In the genomic region with DNA sequence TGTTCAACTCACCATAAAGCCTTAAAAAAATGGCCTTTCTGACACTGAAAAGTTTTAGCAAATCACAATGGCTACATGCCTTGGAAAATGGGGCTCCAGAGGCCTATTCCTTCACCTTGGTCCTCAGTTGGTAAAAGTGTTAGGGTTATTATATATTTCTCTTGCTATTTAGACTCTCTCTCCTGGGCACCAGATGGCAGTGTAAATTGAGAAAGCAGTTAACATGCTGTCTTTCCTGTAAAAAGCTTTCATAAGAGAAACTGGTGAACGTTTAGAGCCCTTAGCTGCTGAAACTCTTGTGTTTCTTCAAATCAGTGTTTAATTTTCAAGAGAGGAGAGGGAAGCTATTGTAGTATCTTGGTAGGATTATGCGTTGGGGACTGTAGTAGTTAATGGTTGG, we compare ENCODE assay signal across 11 cellular contexts.
A peak's percentile ranks its signal among the peaks of the same experiment; 100 is the strongest.
DNase-seq lines count a peak whose midpoint lies in the region; ATAC-seq and TF ChIP-seq lines count a peak whose summit lies in the region.
"Had no signal": no experiment of that assay in that cellular context is flagged by ENCODE, and none has a peak within 500 bp of the region (broad histone marks: within the 10 kb centered on the region; RNA-seq: fewer than 3 reads in every experiment).

No MANE protein-coding gene starts in this region.

- POLR2A ChIA-PET in PC-3 (lab: Charles Lee; ENCODE audit: unreplicated experiment) = no interaction called here

- intact Hi-C loops in Right ventricle myocardium inferior (cut with DNase I) (no loop called here), PC-3 (cut with micrococcal nuclease) (loop anchor here (10.0 kb wide), 1 partner anchor 1607 kb away; no protein-coding TSS in a partner anchor), heart left ventricle (cut with DNase I) (no loop called here)

- peak; percentile 11 for TF ChIP-seq CTCF in cardiac muscle cell (IDR thresholded peaks at IDR 0.05; ENCODE audit: low read depth, low read length)
- TF ChIP-seq CTCF in PC-3 (conservative IDR thresholded peaks at IDR 0.05; ENCODE audit: low read depth, low read length) = peak; percentile 57
- no peak for TF ChIP-seq CTCF in heart left ventricle (IDR thresholded peaks at IDR 0.05)

- no peak overlapping the region for H2AFZ ChIP-seq in PC-3 (ENCODE audit: low read length)

- no peaks in the 10 kb centered on the region for H3K9me3 ChIP-seq in cardiac muscle cell (ENCODE audit: low read depth)
- no peaks in the 10 kb centered on the region for H3K9me3 ChIP-seq in PC-3 (ENCODE audit: low read length)
- no peaks in the 10 kb centered on the region for H3K9me3 ChIP-seq in heart left ventricle
- H3K9me3 ChIP-seq: BLaER1 treated with 17β-estradiol and CSF1 and Interleukin-3, amounts not matched to agents 10 nM and 100 nM had no signal

- no peaks in the 10 kb centered on the region for H3K9me2 ChIP-seq in PC-3 (replicated peaks; ENCODE audit: low read length)

- H3K4me1 ChIP-seq in cardiac muscle cell (ENCODE audit: low read depth) = no peaks in the 10 kb centered on the region
- no peaks in the 10 kb centered on the region for H3K4me1 ChIP-seq in PC-3 (ENCODE audit: insufficient read depth, low read length)
- H3K4me1 ChIP-seq in heart left ventricle = no peaks in the 10 kb centered on the region

- H3K36me3 ChIP-seq in cardiac muscle cell (no peaks in the 10 kb centered on the region), PC-3 (ENCODE audit: low read depth, low read length) (no peaks in the 10 kb centered on the region), heart left ventricle (no peaks in the 10 kb centered on the region)
- H3K36me3 ChIP-seq: BLaER1 treated with 17β-estradiol and CSF1 and Interleukin-3, amounts not matched to agents 10 nM and 100 nM had no signal

- WGBS in heart left ventricle, 4 donors = 59 to 69% (median 64%) methylated on average over 2 of the region's 2 CpGs

- H4K20me1 ChIP-seq in PC-3 (ENCODE audit: low read length) = no peaks in the 10 kb centered on the region
- H4K20me1 ChIP-seq: BLaER1 treated with 17β-estradiol and CSF1 and Interleukin-3, amounts not matched to agents 10 nM and 100 nM had no signal

- ATAC-seq in Right ventricle myocardium inferior (no peak), PC-3 (no peak), heart left ventricle (no peak)
- ATAC-seq: esophagus mucosa had no signal

- CTCF ChIA-PET in PC-3 (lab: Charles Lee) = interaction anchor here (0.6 kb wide), 2 partner anchors 43 to 1695 kb away, joined by 3 read pairs; no protein-coding TSS in a partner anchor

- no peak overlapping the region for H3K4me3 ChIP-seq in cardiac muscle cell
- H3K4me3 ChIP-seq in PC-3 (ENCODE audit: low read length) = no peak overlapping the region
- H3K4me3 ChIP-seq in heart left ventricle = no peak overlapping the region
- H3K4me3 ChIP-seq: BLaER1 treated with 17β-estradiol and CSF1 and Interleukin-3, amounts not matched to agents 10 nM and 100 nM had no signal

- no peaks in the 10 kb centered on the region for H3K79me2 ChIP-seq in PC-3 (ENCODE audit: low read length)

- no peak for TF ChIP-seq POLR2A in heart left ventricle (IDR thresholded peaks at IDR 0.05)

- no TSS peak for BruUV-seq in PC-3 (replicated peaks; lab: Mats Ljungman, UMichigan)

- H3K4me2 ChIP-seq in PC-3 (ENCODE audit: low read length) = no peak overlapping the region
- H3K4me2 ChIP-seq: BLaER1 treated with 17β-estradiol and CSF1 and Interleukin-3, amounts not matched to agents 10 nM and 100 nM had no signal

- DNase-seq in cardiac muscle cell (ENCODE audit: low read depth in 1 of 2, low spot score in 1 of 2) = peak in 1 of 2 donors; percentile 22
- DNase-seq in Right ventricle myocardium inferior (ENCODE audit: missing footprints) = no peak
- DNase-seq in PC-3 = peak; percentile 45
- peak; percentile 49 for DNase-seq in dedifferentiated amniotic fluid mesenchymal stem cell (ENCODE audit: extremely low spot score)
- DNase-seq in NCI-H2107 (lab: John Stamatoyannopoulos, UW) = no peak
- DNase-seq in globus pallidus (ENCODE audit: low spot score) = no peak
- no peak for DNase-seq in cerebellar cortex (ENCODE audit: low spot score)
- DNase-seq in heart left ventricle = no peak
- DNase-seq: NCI-H2029 treated with DMSO at 0.1 percent for 48 hours had no signal

- H3K27ac ChIP-seq in cardiac muscle cell (no peak overlapping the region), PC-3 (ENCODE audit: low read length) (no peak overlapping the region), heart left ventricle (no peak overlapping the region)
- H3K27ac ChIP-seq: BLaER1 treated with 17β-estradiol and CSF1 and Interleukin-3, amounts not matched to agents 10 nM and 100 nM had no signal

- H3F3A ChIP-seq in PC-3 (ENCODE audit: low read length, unreplicated experiment) = no peaks in the 10 kb centered on the region

- no peaks in the 10 kb centered on the region for H3K27me3 ChIP-seq in cardiac muscle cell
- no peaks in the 10 kb centered on the region for H3K27me3 ChIP-seq in PC-3 (ENCODE audit: low read length)
- H3K27me3 ChIP-seq in heart left ventricle = no peaks in the 10 kb centered on the region
- H3K27me3 ChIP-seq: BLaER1 treated with 17β-estradiol and CSF1 and Interleukin-3, amounts not matched to agents 10 nM and 100 nM had no signal

- no peak overlapping the region for H3K9ac ChIP-seq in PC-3 (ENCODE audit: low read length)
- H3K9ac ChIP-seq: BLaER1 treated with 17β-estradiol and CSF1 and Interleukin-3, amounts not matched to agents 10 nM and 100 nM had no signal

Comparison
In these comparisons a context has a peak if more than half of its experiments do, and no peak if none do; other contexts are left out.
1. CTCF ChIP-seq: peak in cardiac muscle cell (single experiment) and PC-3 (single experiment); none in heart left ventricle (0 of 12).
2. DNase-seq: peak in PC-3 (single experiment) and dedifferentiated amniotic fluid mesenchymal stem cell (single experiment); none in Right ventricle myocardium inferior (single experiment), NCI-H2107 (single experiment), globus pallidus (single experiment), cerebellar cortex (single experiment) and heart left ventricle (0 of 5).